Comparison of ENCODE assay signal across 15 cellular contexts in genomic region chr10:381346-381745, GRCh38.
"Had no signal": no experiment of that assay in that cellular context is flagged by ENCODE, and none has a peak within 500 bp of the region (broad histone marks: within the 10 kb centered on the region; RNA-seq: fewer than 3 reads in every experiment).

No MANE protein-coding gene starts in this region.

- H3K9ac ChIP-seq: parathyroid adenoma had no signal

- ATAC-seq: gastrocnemius medialis had no signal

- H3K4me1 ChIP-seq: colonic mucosa, gastrocnemius medialis, heart right ventricle, parathyroid adenoma, SJCRH30 had no signal

- H3K36me3 ChIP-seq: colonic mucosa, SJCRH30 had no signal

- DNase-seq: activated CD4-positive, alpha-beta T cell treated with anti-CD3 and anti-CD28 coated beads for 48 hours; activated effector memory CD4-positive, alpha-beta T cell treated with Interleukin-2 at 50 U/mL for 16 hours; activated T-cell treated with anti-CD3 and anti-CD28 coated beads, Interleukin-2, amount 50 U/mL, for 1 hour; colonic mucosa; gastrocnemius medialis; heart right ventricle; left ventricle myocardium superior; mesendoderm; right cardiac atrium; SJCRH30; T1000; transverse colon had no signal

- H3K27ac ChIP-seq: colonic mucosa, gastrocnemius medialis, heart right ventricle, parathyroid adenoma, SJCRH30, VCaP had no signal

- H3K4me3 ChIP-seq: colonic mucosa, gastrocnemius medialis, heart right ventricle, SJCRH30, smooth muscle cell, transverse colon had no signal

- H3K9me3 ChIP-seq: colonic mucosa, gastrocnemius medialis, heart right ventricle, SJCRH30, transverse colon had no signal

- H3K27me3 ChIP-seq: colonic mucosa, gastrocnemius medialis, heart right ventricle, SJCRH30, transverse colon had no signal
